Comparison of ENCODE assay signal across 7 cellular contexts in the genomic region with DNA sequence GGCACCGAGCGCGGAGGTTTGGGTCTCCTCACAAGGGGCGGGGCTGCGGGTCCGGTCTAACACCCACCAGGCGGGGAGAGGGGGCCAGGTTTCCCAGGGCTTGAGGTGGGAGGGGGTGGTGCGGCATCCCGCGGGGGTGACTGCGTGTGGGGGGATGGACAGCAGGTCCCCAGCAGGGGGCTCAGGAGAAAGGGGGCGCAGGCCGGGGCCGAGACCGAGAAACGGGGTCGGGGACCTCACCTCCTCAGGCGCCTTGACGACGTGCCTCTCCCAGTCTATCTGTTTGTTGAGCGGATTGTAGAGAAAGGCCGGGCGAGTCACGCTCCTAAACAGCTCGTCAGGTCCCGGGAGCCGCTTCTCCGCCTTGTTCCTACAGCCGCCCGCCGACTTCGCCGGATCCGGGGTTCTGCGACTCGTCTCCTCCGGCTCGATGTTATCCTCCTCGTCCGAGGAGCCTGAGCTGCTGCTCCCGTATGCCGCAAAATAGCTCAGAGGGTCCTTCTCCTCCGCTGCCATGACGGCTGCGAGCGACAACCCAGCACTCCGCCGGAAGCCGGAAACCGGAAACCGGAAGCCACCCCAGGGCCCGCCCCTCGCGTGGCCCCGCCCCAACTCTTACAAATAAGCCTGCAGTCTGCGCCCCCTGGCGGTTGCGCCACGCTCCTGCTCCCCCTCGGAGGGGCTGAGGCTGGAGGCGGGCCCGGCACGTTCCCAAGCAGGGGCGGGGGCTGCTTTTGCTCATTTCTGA.
DNase-seq lines count a peak whose midpoint lies in the region; ATAC-seq and TF ChIP-seq lines count a peak whose summit lies in the region.

A gene (minus strand): TSS at position 545 of the 748 bp plus-strand sequence. CDS start 29 bp downstream, at position 516.

- peak; percentile 82 to 89 for DNase-seq in NCI-H2081 (lab: John Stamatoyannopoulos, UW)
- DNase-seq in T1000 (lab: John Stamatoyannopoulos, UW): peak; percentile 92
- peak; percentile 94 for DNase-seq in astrocyte of the spinal cord (ENCODE audit: low read depth, low spot score)
- DNase-seq in hippocampal formation (lab: John Stamatoyannopoulos, UW): peak; percentile 91 to 92
- DNase-seq in retinal pigment epithelial cell (ENCODE audit: low read depth): no peak

- ATAC-seq in GM18511 (IDR thresholded peaks at IDR 0.05; ENCODE audit: unreplicated experiment): peak; percentile 98
- peak; percentile 99 for ATAC-seq in HG03039 (IDR thresholded peaks at IDR 0.05; ENCODE audit: unreplicated experiment)

- TF ChIP-seq CTCF in astrocyte of the spinal cord (IDR thresholded peaks at IDR 0.05; ENCODE audit: low read depth, low read length): peak; percentile 97
- TF ChIP-seq CTCF in retinal pigment epithelial cell (conservative IDR thresholded peaks at IDR 0.05; ENCODE audit: low read depth, low read length): peak; percentile 84

- in situ Hi-C loops in astrocyte of the spinal cord (cut with HindIII; ENCODE audit: low sequenced_read_pairs): no loop called here

- peak within 1 kb of the TSS; percentile 98 for H3K4me3 ChIP-seq in astrocyte of the spinal cord (ENCODE audit: low read depth, low read length)
- H3K4me3 ChIP-seq in retinal pigment epithelial cell (ENCODE audit: low read length): peak within 1 kb of the TSS; percentile 92
